8 cellular contexts compared by ENCODE assay signal in genomic region chr1:223556414-223557124, GRCh38.
A peak's percentile ranks its signal among the peaks of the same experiment; 100 is the strongest.
DNase-seq lines count a peak whose midpoint lies in the region; ATAC-seq and TF ChIP-seq lines count a peak whose summit lies in the region.

No MANE protein-coding gene starts in this region.

- in situ Hi-C loops in brain microvascular endothelial cell (cut with HindIII; ENCODE audit: low pct_ligation_motif_present, low sequenced_read_pairs): no loop called here

- H3K9me3 Mint-ChIP-seq in nephron progenitor cell: no peaks in the 10 kb centered on the region

- H3K4me1 Mint-ChIP-seq in nephron progenitor cell: peaks cover 11% of the 10 kb centered on the region

- TF ChIP-seq CTCF in brain microvascular endothelial cell (IDR thresholded peaks at IDR 0.05; ENCODE audit: low read depth, low read length, missing control alignments) (peak; percentile 67), nephron progenitor cell (IDR thresholded peaks at IDR 0.05) (peak; percentile 74)

- H3K27ac Mint-ChIP-seq in nephron progenitor cell: no peak overlapping the region

- DNase-seq in DMS53 treated with DMSO at 0.1 percent for 48 hours (lab: John Stamatoyannopoulos, UW; ENCODE audit: unreplicated experiment) (peak; percentile 43), NCI-H748 (lab: John Stamatoyannopoulos, UW; ENCODE audit: unreplicated experiment) (peak; percentile 43), brain microvascular endothelial cell (peak; percentile 25), nephron progenitor cell (peak; percentile 75), occipital lobe (lab: John Stamatoyannopoulos, UW) (no peak), nucleus accumbens (lab: John Stamatoyannopoulos, UW) (no peak)

- H3K4me3 ChIP-seq in brain microvascular endothelial cell (ENCODE audit: low read depth, low read length): no peak overlapping the region

- no peaks in the 10 kb centered on the region for H3K36me3 ChIP-seq in brain microvascular endothelial cell (replicated peaks)

- no peak overlapping the region for H3K4me3 Mint-ChIP-seq in nephron progenitor cell

- no peaks in the 10 kb centered on the region for H3K36me3 Mint-ChIP-seq in nephron progenitor cell (ENCODE audit: low read depth)

- H3K27me3 Mint-ChIP-seq in nephron progenitor cell (ENCODE audit: low read depth, poor library complexity): peaks cover 11% of the 10 kb centered on the region

- no peaks in the 10 kb centered on the region for H3K27me3 ChIP-seq in brain microvascular endothelial cell (replicated peaks)

- ATAC-seq in GM18909 (IDR thresholded peaks at IDR 0.05; ENCODE audit: poor library complexity, unreplicated experiment) (peak; percentile 84), HG03025 (IDR thresholded peaks at IDR 0.05; ENCODE audit: low FRiP score, unreplicated experiment) (peak; percentile 66)

- no peak overlapping the region for H3K27ac ChIP-seq in brain microvascular endothelial cell

Comparison
In these comparisons a context has a peak if more than half of its experiments do, and no peak if none do; other contexts are left out.
1. DNase-seq: peak in DMS53 treated with DMSO at 0.1 percent for 48 hours (single experiment), NCI-H748 (single experiment), brain microvascular endothelial cell (single experiment) and nephron progenitor cell (single experiment); none in occipital lobe (single experiment) and nucleus accumbens (0 of 56).